Comparison of ENCODE assay signal across 22 cellular contexts in genomic region chr14:76330411-76331327, GRCh38. TPM values are rescaled to one million over a fixed set of nuclear protein-coding genes. Genes with fewer than 3 reads are reported as not detected.
DNase-seq lines count a peak whose midpoint lies in the region; ATAC-seq, FAIRE-seq and TF ChIP-seq lines count a peak whose summit lies in the region.
"Had no signal": no experiment of that assay in that cellular context is flagged by ENCODE, and none has a peak within 500 bp of the region (broad histone marks: within the 10 kb centered on the region; RNA-seq: fewer than 3 reads in every experiment).

No MANE protein-coding gene starts in this region.

- H3K9me2 ChIP-seq in SK-N-SH: no peaks in the 10 kb centered on the region

- no peak for TF ChIP-seq POLR2A in endothelial cell of umbilical vein (IDR thresholded peaks at IDR 0.05; ENCODE audit: low read depth, low read length)

- no peak overlapping the region for H4K8ac ChIP-seq in neuronal stem cell (ENCODE audit: low read depth, low read length)

- TF ChIP-seq RAD21 in SK-N-SH (IDR thresholded peaks at IDR 0.05; ENCODE audit: low read length): no peak

- H2BK5ac ChIP-seq in neuronal stem cell (ENCODE audit: low read length): no peak overlapping the region

- H3K4me1 ChIP-seq in SK-N-SH (ENCODE audit: control insufficient read depth in 1 of 2, insufficient read depth in 2 of 2, low read depth in 1 of 2, low read length in 1 of 2) (no peaks in the 10 kb centered on the region; a peak in 1 of 4 replicates), endothelial cell of umbilical vein (ENCODE audit: control insufficient read depth, extremely low read depth, insufficient read depth, low read length) (no peaks in the 10 kb centered on the region), neuronal stem cell (ENCODE audit: control insufficient read depth in 2 of 2, insufficient read depth in 1 of 2, low read depth in 1 of 2, low read length in 2 of 2) (peaks cover 2 to 8% of the 10 kb centered on the region in 2 donors)
- H3K4me1 ChIP-seq: SJSA1 had no signal

- no peak for TF ChIP-seq EP300 in SK-N-SH (IDR thresholded peaks at IDR 0.05; ENCODE audit: borderline replicate concordance in 1 of 2, low read depth in 1 of 2, low read length in 1 of 2)

- H3K4me1 Mint-ChIP-seq in naive thymus-derived CD8-positive, alpha-beta T cell: no peaks in the 10 kb centered on the region

- no peak overlapping the region for H4K91ac ChIP-seq in neuronal stem cell (ENCODE audit: low read depth, low read length, poor library complexity)

- ATAC-seq in SK-N-SH treated with all-trans-retinoic acid at 6 μM for 48 hours: no peak
- no peak for ATAC-seq in naive thymus-derived CD8-positive, alpha-beta T cell
- ATAC-seq: CD8-positive, alpha-beta T cell; GM12878; PC-3 had no signal

- H3K79me2 ChIP-seq in SK-N-SH (ENCODE audit: insufficient read depth): no peaks in the 10 kb centered on the region
- H3K79me2 ChIP-seq in endothelial cell of umbilical vein (ENCODE audit: control insufficient read depth, insufficient read depth, low read length): no peaks in the 10 kb centered on the region

- H3K14ac ChIP-seq in neuronal stem cell (ENCODE audit: low read length): no peak overlapping the region

- H3K9me1 ChIP-seq in endothelial cell of umbilical vein (replicated peaks; ENCODE audit: control insufficient read depth, extremely low read depth, insufficient read depth, low read length): no peaks in the 10 kb centered on the region

- H3K9me3 ChIP-seq in SK-N-SH: no peaks in the 10 kb centered on the region
- no peaks in the 10 kb centered on the region for H3K9me3 ChIP-seq in endothelial cell of umbilical vein (replicated peaks; ENCODE audit: control insufficient read depth, insufficient read depth, low read length)
- no peaks in the 10 kb centered on the region for H3K9me3 ChIP-seq in neuronal stem cell (replicated peaks in 1 of 2; ENCODE audit: control insufficient read depth in 2 of 2, insufficient read depth in 1 of 2, low read depth in 1 of 2, low read length in 2 of 2)
- H3K9me3 ChIP-seq: SJSA1 had no signal

- CTCF ChIA-PET in SK-N-SH (lab: Yijun Ruan, JAX): interaction anchor here (0.8 to 2.2 kb wide), 3 partner anchors 10 to 280 kb away, joined by 3 to 6 read pairs (median 4); no protein-coding TSS in a partner anchor
- CTCF ChIA-PET in endothelial cell of umbilical vein (lab: Charles Lee): interaction anchor here (1.4 kb wide), 1 partner anchor 18 kb away, joined by 4 read pairs; no protein-coding TSS in a partner anchor

- WGBS in SK-N-SH (ENCODE audit: low lambda C conversion rate): 72% methylated on average over 12 of the region's 17 CpGs
- WGBS in neuronal stem cell (ENCODE audit: extremely low coverage in 2 of 2, insufficient read length in 2 of 2, insufficient replicate concordance in 1 of 2), 2 donors: no CpG with 5 or more reads among the region's 17 CpGs

- H3K79me1 ChIP-seq in neuronal stem cell (ENCODE audit: low read depth, low read length): no peaks in the 10 kb centered on the region

- DNase-seq in SK-N-SH (no peak), HTR-8/SVneo (ENCODE audit: insufficient read length, low spot score) (no peak), endothelial cell of umbilical vein (ENCODE audit: low read depth, low spot score) (no peak), neuronal stem cell (ENCODE audit: low spot score) (no peak), KG1 (lab: John Stamatoyannopoulos, UW) (no peak), NCI-H748 treated with DMSO at 0.1 percent for 48 hours (lab: John Stamatoyannopoulos, UW) (no peak)
- DNase-seq in naive thymus-derived CD8-positive, alpha-beta T cell: no peak
- DNase-seq: CD8-positive, alpha-beta T cell; DND-41; GM23248; IMR-90; NCI-H1436 treated with DMSO at 0.1 percent for 48 hours; NCI-H2029 treated with DMSO at 0.1 percent for 48 hours; NCI-H2171 treated with DMSO at 0.1 percent for 48 hours; NCI-H774; PC-3 had no signal

- no TSS peak for BruUV-seq in endothelial cell of umbilical vein (replicated peaks; lab: Mats Ljungman, UMichigan)

- no peak overlapping the region for H2BK12ac ChIP-seq in neuronal stem cell (ENCODE audit: low read length)

- TF ChIP-seq CTCF in SK-N-SH (IDR thresholded peaks at IDR 0.05) (no peak), endothelial cell of umbilical vein (IDR thresholded peaks at IDR 0.05; ENCODE audit: extremely low read depth in 1 of 2, insufficient read depth in 1 of 2, low read depth in 1 of 2, low read length in 2 of 2) (no peak)

- no peak overlapping the region for H3K18ac ChIP-seq in neuronal stem cell (ENCODE audit: low read length)

- H3K23ac ChIP-seq in neuronal stem cell (ENCODE audit: low read depth, low read length, poor library complexity): no peak overlapping the region

- H3K27me3 Mint-ChIP-seq in naive thymus-derived CD8-positive, alpha-beta T cell: peaks cover 24 to 71% (median 43%) of the 10 kb centered on the region in 5 donors

- intact Hi-C loops in endothelial cell of umbilical vein (cut with micrococcal nuclease): no loop called here

- POLR2A ChIA-PET in SK-N-SH (lab: Yijun Ruan, JAX) (no interaction called here), endothelial cell of umbilical vein (lab: Charles Lee) (no interaction called here)
- POLR2A ChIA-PET in naive thymus-derived CD8-positive, alpha-beta T cell (lab: Charles Lee): no interaction called here

- no peak overlapping the region for H3K4me3 ChIP-seq in SK-N-SH (ENCODE audit: low read depth in 2 of 2, low read length in 1 of 2)
- H3K4me3 ChIP-seq in endothelial cell of umbilical vein (replicated peaks in 1 of 3; ENCODE audit: insufficient read depth in 1 of 3, low read depth in 1 of 3, low read length in 3 of 3): no peak overlapping the region
- peak overlapping the region in 1 of 2 donors; percentile 14 for H3K4me3 ChIP-seq in neuronal stem cell (ENCODE audit: low read length in 2 of 2)
- H3K4me3 ChIP-seq: GM12878, GM23248, SJSA1 had no signal

- H4K20me1 ChIP-seq in SK-N-SH (ENCODE audit: insufficient read depth) (no peaks in the 10 kb centered on the region), endothelial cell of umbilical vein (replicated peaks; ENCODE audit: control insufficient read depth, extremely low read depth, insufficient read depth, low read length) (no peaks in the 10 kb centered on the region)

- H3K9ac ChIP-seq in SK-N-SH: no peak overlapping the region
- no peak overlapping the region for H3K9ac ChIP-seq in endothelial cell of umbilical vein (replicated peaks; ENCODE audit: extremely low read depth, insufficient read depth, low read length)
- no peak overlapping the region for H3K9ac ChIP-seq in neuronal stem cell (ENCODE audit: low read depth, low read length, poor library complexity)
- H3K9ac ChIP-seq: GM23248 had no signal

- no peaks in the 10 kb centered on the region for H3K9me3 Mint-ChIP-seq in naive thymus-derived CD8-positive, alpha-beta T cell
- H3K9me3 Mint-ChIP-seq: CD8-positive, alpha-beta T cell had no signal

- no peaks in the 10 kb centered on the region for H3F3A ChIP-seq in SK-N-SH (replicated peaks; ENCODE audit: insufficient read depth)

- H3K27ac ChIP-seq in SK-N-SH (ENCODE audit: low read depth in 2 of 2, low read length in 1 of 2) (no peak overlapping the region), endothelial cell of umbilical vein (ENCODE audit: insufficient read depth, low read depth, low read length) (no peak overlapping the region), neuronal stem cell (replicated peaks; ENCODE audit: low read length) (no peak overlapping the region)
- H3K27ac ChIP-seq: 22Rv1, GM23248, SJSA1 had no signal

- H3K27ac Mint-ChIP-seq in naive thymus-derived CD8-positive, alpha-beta T cell: peak overlapping the region in 1 of 10 donors; percentile 67
- H3K27ac Mint-ChIP-seq: B cell; CD8-positive, alpha-beta T cell had no signal

- no peak overlapping the region for H3K4me2 ChIP-seq in SK-N-SH
- no peak overlapping the region for H3K4me2 ChIP-seq in endothelial cell of umbilical vein (ENCODE audit: insufficient read depth, low read length)
- H3K4me2 ChIP-seq in neuronal stem cell (ENCODE audit: insufficient read depth, low read length, poor library complexity, severe bottlenecking): no peak overlapping the region

- H3K27me3 ChIP-seq in SK-N-SH (ENCODE audit: insufficient read depth) (peaks cover 14% of the 10 kb centered on the region; the same call in 1 of the 2 replicates), endothelial cell of umbilical vein (ENCODE audit: control insufficient read depth in 2 of 2, insufficient read depth in 2 of 2, low read length in 2 of 2) (peaks cover 28% of the 10 kb centered on the region in 2 experiments), neuronal stem cell (ENCODE audit: control insufficient read depth in 3 of 3, insufficient read depth in 3 of 3, low read depth in 1 of 3, low read length in 3 of 3) (peaks cover 0 to 40% (median 10%) of the 10 kb centered on the region in 3 experiments)

- dilution Hi-C loops in endothelial cell of umbilical vein (cut with MboI; ENCODE audit: extremely low pct_ligation_motif_present, low sequenced_read_pairs): no loop called here

- peak; percentile 52 for FAIRE-seq in HTR-8/SVneo (lab: Jason Lieb, UNC)
- FAIRE-seq in endothelial cell of umbilical vein (lab: Jason Lieb, UNC): no peak
- FAIRE-seq: GM12878 had no signal

- no peak overlapping the region for H2AK5ac ChIP-seq in neuronal stem cell (ENCODE audit: low read depth, low read length)

- no peak overlapping the region for H3K4ac ChIP-seq in neuronal stem cell (ENCODE audit: low read length)

- no peaks in the 10 kb centered on the region for H3K36me3 ChIP-seq in SK-N-SH (replicated peaks in 1 of 2; ENCODE audit: control insufficient read depth in 1 of 2, insufficient read depth in 2 of 2, low read length in 1 of 2)
- H3K36me3 ChIP-seq in endothelial cell of umbilical vein (ENCODE audit: control insufficient read depth in 2 of 2, extremely low read depth in 1 of 2, insufficient read depth in 2 of 2, low read length in 2 of 2): no peaks in the 10 kb centered on the region
- H3K36me3 ChIP-seq in neuronal stem cell (replicated peaks in 1 of 2; ENCODE audit: control insufficient read depth in 2 of 2, insufficient read depth in 2 of 2, low read length in 2 of 2): no peaks in the 10 kb centered on the region
- H3K36me3 ChIP-seq: SJSA1 had no signal

- H2BK15ac ChIP-seq in neuronal stem cell (ENCODE audit: low read length): no peak overlapping the region

- H2BK120ac ChIP-seq in neuronal stem cell (ENCODE audit: low read depth, low read length): no peak overlapping the region

- peak overlapping the region in 1 of 10 donors; percentile 56 for H3K4me3 Mint-ChIP-seq in naive thymus-derived CD8-positive, alpha-beta T cell
- H3K4me3 Mint-ChIP-seq: B cell; CD8-positive, alpha-beta T cell had no signal

- H2AFZ ChIP-seq in SK-N-SH (ENCODE audit: low read depth) (no peak overlapping the region), endothelial cell of umbilical vein (ENCODE audit: low read depth, low read length) (no peak overlapping the region), neuronal stem cell (ENCODE audit: low read length) (peak overlapping the region; percentile 57)
- H2AFZ ChIP-seq: GM23248 had no signal

- no peaks in the 10 kb centered on the region for H3K36me3 Mint-ChIP-seq in naive thymus-derived CD8-positive, alpha-beta T cell
- H3K36me3 Mint-ChIP-seq: CD8-positive, alpha-beta T cell had no signal

RNA-seq across cellular contexts. Expression of gene ESRRB, which starts 45.3 kb away (rescaled TPM):
- polyA plus RNA-seq in SK-N-SH (2012; rRNA removed) (0.05 and 0.06 TPM in 2 replicates), endothelial cell of umbilical vein (not detected in 2 replicates)
- polyA plus RNA-seq in SK-N-SH (2012; cell fraction: cytosol; rRNA removed): 0.04 TPM in 1 of 2 replicates, not detected in the other
- polyA plus RNA-seq in SK-N-SH (2012; cell fraction: nucleus; rRNA removed): 0.11 and 0.14 TPM in 2 replicates
- not detected in 2 replicates for total RNA-seq in endothelial cell of umbilical vein
- polyA plus RNA-seq in endothelial cell of umbilical vein (2011; cell fraction: cytosol; rRNA removed): not detected in 2 replicates
- polyA plus RNA-seq in endothelial cell of umbilical vein (2011; cell fraction: nucleus; rRNA removed): not detected in 2 replicates
- polyA plus RNA-seq in endothelial cell of umbilical vein (2012): not detected in 2 replicates
- polyA minus RNA-seq in endothelial cell of umbilical vein: 0.10 and 0.15 TPM in 2 replicates
- not detected for polyA minus RNA-seq in endothelial cell of umbilical vein (2011; cell fraction: cytosol; rRNA and poly(A)+ RNA removed)
- polyA minus RNA-seq in endothelial cell of umbilical vein (2011; cell fraction: nucleus; rRNA and poly(A)+ RNA removed): not detected in 2 replicates
- polyA plus RNA-seq in neuronal stem cell (2013, experiment 1 of 2): 0.67 TPM
- polyA plus RNA-seq in neuronal stem cell (2013, experiment 2 of 2): 0.68 TPM
- total RNA-seq in naive thymus-derived CD8-positive, alpha-beta T cell: under 1 TPM in 1 of 2 experiments, not detected in 1; 0.23 TPM
- polyA plus RNA-seq in naive thymus-derived CD8-positive, alpha-beta T cell: not detected
- total RNA-seq: B cell, GM23248, IMR-90, PC-3 had no signal
- polyA plus RNA-seq: AG04450, GM23248, IMR-90 had no signal
